20 cellular contexts compared by ENCODE assay signal in genomic region chrX:2423899-2424298, GRCh38.
DNase-seq lines count a peak whose midpoint lies in the region; FAIRE-seq and TF ChIP-seq lines count a peak whose summit lies in the region.
"Had no signal": no experiment of that assay in that cellular context is flagged by ENCODE, and none has a peak within 500 bp of the region (broad histone marks: within the 10 kb centered on the region; RNA-seq: fewer than 3 reads in every experiment).

No MANE protein-coding gene starts in this region.

- H3K4me1 Mint-ChIP-seq in astrocyte (ENCODE audit: low read depth, unreplicated experiment) (peaks cover 5% of the 10 kb centered on the region), CD14-positive monocyte (no peaks in the 10 kb centered on the region)

- no peak overlapping the region for H3K4me2 ChIP-seq in astrocyte (ENCODE audit: low read length)
- no peak overlapping the region for H3K4me2 ChIP-seq in osteoblast (ENCODE audit: insufficient read depth, low read length)

- H3K9me3 Mint-ChIP-seq in astrocyte (ENCODE audit: unreplicated experiment): peaks cover 6% of the 10 kb centered on the region
- peaks cover 3 to 26% (median 7%) of the 10 kb centered on the region in 7 donors for H3K9me3 Mint-ChIP-seq in CD14-positive monocyte

- DNase-seq in A172 (ENCODE audit: low spot score) (peak; percentile 11), astrocyte (ENCODE audit: low read depth) (no peak), osteoblast (ENCODE audit: insufficient read length, low spot score, missing footprints) (no peak), ureter (ENCODE audit: low spot score) (no peak), CD14-positive monocyte (ENCODE audit: low spot score) (no peak), occipital lobe (lab: John Stamatoyannopoulos, UW) (no peak)
- DNase-seq: 8988T; CD8-positive, alpha-beta T cell; COR-L47; DMS153; DND-41; GDM1 had no signal

- H3K27me3 Mint-ChIP-seq in astrocyte (ENCODE audit: low read depth, unreplicated experiment) (no peaks in the 10 kb centered on the region), CD14-positive monocyte (ENCODE audit: low read depth in 3 of 3) (peaks cover 0 to 1% (median 0%) of the 10 kb centered on the region in 3 donors)
- H3K27me3 Mint-ChIP-seq: B cell had no signal

- peak overlapping the region; percentile 13 for H3K27ac Mint-ChIP-seq in astrocyte (ENCODE audit: unreplicated experiment)
- H3K27ac Mint-ChIP-seq in CD14-positive monocyte: peak overlapping the region in 3 of 7 donors; percentile 22 to 27 (median 26)
- H3K27ac Mint-ChIP-seq: B cell; CD8-positive, alpha-beta T cell had no signal

- POLR2A ChIA-PET in HEK293 (lab: Yijun Ruan, JAX): no interaction called here

- H3K9ac ChIP-seq in astrocyte (ENCODE audit: low read length): no peak overlapping the region

- FAIRE-seq in astrocyte (lab: Jason Lieb, UNC): no peak
- FAIRE-seq: D721Med, GM12892, GM19239, H1 had no signal

- H3K4me3 Mint-ChIP-seq in astrocyte (ENCODE audit: unreplicated experiment) (no peak overlapping the region), CD14-positive monocyte (no peak overlapping the region)
- H3K4me3 Mint-ChIP-seq: B cell; CD8-positive, alpha-beta T cell had no signal

- H4K20me1 ChIP-seq in astrocyte (ENCODE audit: insufficient read depth, low read length) (peaks cover 20% of the 10 kb centered on the region), osteoblast (ENCODE audit: insufficient read depth, low read length) (peaks cover 9% of the 10 kb centered on the region)

- H3K27ac ChIP-seq in HEK293 (ENCODE audit: extremely low read depth, low read depth, low read length) (no peak overlapping the region), astrocyte (ENCODE audit: low read depth, low read length) (no peak overlapping the region), osteoblast (ENCODE audit: low read depth, low read length) (peak overlapping the region; percentile 16)
- H3K27ac ChIP-seq: C4-2B had no signal

- no peaks in the 10 kb centered on the region for H3K4me1 ChIP-seq in HEK293 (ENCODE audit: control insufficient read depth, insufficient read depth, low read length)
- H3K4me1 ChIP-seq in astrocyte (ENCODE audit: insufficient read depth, low read length): no peaks in the 10 kb centered on the region
- H3K4me1 ChIP-seq in osteoblast (ENCODE audit: insufficient read depth, low read length): peaks cover 3% of the 10 kb centered on the region
- H3K4me1 ChIP-seq: HAP-1 had no signal

- intact Hi-C loops in CD14-positive monocyte (cut with micrococcal nuclease): no loop called here

- H2AFZ ChIP-seq in astrocyte (ENCODE audit: low read depth, low read length): no peak overlapping the region
- H2AFZ ChIP-seq in osteoblast (ENCODE audit: low read length): no peak overlapping the region

- no peak for TF ChIP-seq CTCF in HEK293 (tag by site-specific recombination; IDR thresholded peaks at IDR 0.05)
- TF ChIP-seq CTCF in astrocyte (IDR thresholded peaks at IDR 0.05; ENCODE audit: insufficient read depth, low read depth, low read length): no peak
- TF ChIP-seq CTCF in osteoblast (IDR thresholded peaks at IDR 0.05; ENCODE audit: extremely low read depth, low read depth, low read length): no peak
- no peak for TF ChIP-seq CTCF in CD14-positive monocyte (IDR thresholded peaks at IDR 0.05)

- H3K79me2 ChIP-seq in astrocyte (ENCODE audit: insufficient read depth, low read length): no peaks in the 10 kb centered on the region
- H3K79me2 ChIP-seq in osteoblast (ENCODE audit: insufficient read depth, low read length): no peaks in the 10 kb centered on the region

- H3K36me3 ChIP-seq in HEK293 (ENCODE audit: control insufficient read depth in 2 of 2, insufficient read depth in 1 of 2, low read length in 2 of 2): no peaks in the 10 kb centered on the region; a peak in 1 of 3 replicates
- peaks cover 8% of the 10 kb centered on the region for H3K36me3 ChIP-seq in astrocyte (ENCODE audit: insufficient read depth, low read length)
- no peaks in the 10 kb centered on the region for H3K36me3 ChIP-seq in osteoblast (ENCODE audit: insufficient read depth, low read length)

- H3K4me3 ChIP-seq in HEK293 (ENCODE audit: low read depth, low read length): no peak overlapping the region
- no peak overlapping the region for H3K4me3 ChIP-seq in astrocyte (ENCODE audit: insufficient read depth, low read depth, low read length)
- H3K4me3 ChIP-seq in osteoblast (ENCODE audit: insufficient read depth, low read length): no peak overlapping the region
- H3K4me3 ChIP-seq: HAP-1 had no signal

- CTCF ChIA-PET in HEK293 (lab: Yijun Ruan, JAX): no interaction called here

- H3K36me3 Mint-ChIP-seq in astrocyte (ENCODE audit: low read depth, unreplicated experiment) (peaks cover 32% of the 10 kb centered on the region), CD14-positive monocyte (peaks cover 46 to 54% of the 10 kb centered on the region in 2 donors)

- H3K9me3 ChIP-seq in HEK293 (ENCODE audit: control insufficient read depth, insufficient read depth, low read depth, low read length) (no peaks in the 10 kb centered on the region), astrocyte (ENCODE audit: insufficient read depth, low read depth, low read length) (no peaks in the 10 kb centered on the region), osteoblast (ENCODE audit: low read depth, low read length) (no peaks in the 10 kb centered on the region)
- H3K9me3 ChIP-seq: HAP-1 had no signal

- H3K27me3 ChIP-seq in astrocyte (ENCODE audit: insufficient read depth, low read length): no peaks in the 10 kb centered on the region
- H3K27me3 ChIP-seq in osteoblast (ENCODE audit: insufficient read depth, low read length): no peaks in the 10 kb centered on the region

TF ChIP-seq in HEK293, 187 proteins besides CTCF, POLR2A, EP300 and RAD21 (continues in another document):
- TF ChIP-seq ZFP69B (tag by site-specific recombination; IDR thresholded peaks at IDR 0.05): peak; percentile 89
- TF ChIP-seq GLI2 (tag by site-specific recombination; IDR thresholded peaks at IDR 0.05; ENCODE audit: borderline replicate concordance, low read depth): no peak
- no peak for TF ChIP-seq ZNF223 (tag by site-specific recombination; IDR thresholded peaks at IDR 0.05)
- TF ChIP-seq ZNF169 (tag by site-specific recombination; IDR thresholded peaks at IDR 0.05): no peak
- TF ChIP-seq ZNF518A (tag by site-specific recombination; conservative IDR thresholded peaks at IDR 0.05; ENCODE audit: low read depth): no peak
- peak; percentile 97 for TF ChIP-seq ZNF692 (tag by site-specific recombination; IDR thresholded peaks at IDR 0.05)
- no peak for TF ChIP-seq ZNF114 (tag by site-specific recombination; IDR thresholded peaks at IDR 0.05)
- TF ChIP-seq HOXD13 (CRISPR knock-in tag; IDR thresholded peaks at IDR 0.05; ENCODE audit: borderline replicate concordance): no peak
- no peak for TF ChIP-seq SETDB1 (IDR thresholded peaks at IDR 0.05; ENCODE audit: insufficient read length, low read length)
- TF ChIP-seq ZNF624 (tag by site-specific recombination; IDR thresholded peaks at IDR 0.05): no peak
- TF ChIP-seq KLF7 (tag by site-specific recombination; IDR thresholded peaks at IDR 0.05; ENCODE audit: borderline replicate concordance): no peak
